In the genomic region with DNA sequence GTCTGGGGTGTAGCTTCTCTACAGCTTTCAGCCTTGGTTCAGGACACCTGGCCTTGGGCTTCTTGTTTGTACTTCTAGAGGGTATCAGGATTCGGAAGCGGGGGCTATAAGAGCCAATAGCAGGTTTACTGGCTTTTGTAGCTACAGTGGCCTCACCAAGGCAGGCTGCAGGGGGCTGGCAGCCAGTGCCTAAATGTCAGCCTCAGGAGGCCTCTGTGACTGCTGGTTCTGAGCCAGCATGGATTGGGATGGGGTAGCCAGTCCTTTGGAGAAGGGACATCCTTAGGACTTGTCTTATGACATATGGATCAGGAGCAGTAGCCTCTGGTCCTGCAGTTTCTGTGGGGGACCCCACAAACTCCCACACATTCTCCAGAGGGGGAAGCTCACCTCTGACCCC, we compare ENCODE assay signal across 1 cellular context.
TF ChIP-seq lines count a peak whose summit lies in the region.

No MANE protein-coding gene starts in this region.

TF ChIP-seq in GM23338, 12 proteins besides CTCF, POLR2A, EP300 and RAD21 (continued from another document):
- no peak for TF ChIP-seq NANOG (IDR thresholded peaks at IDR 0.05; ENCODE audit: borderline replicate concordance)
